Comparison of ENCODE assay signal across 8 cellular contexts in the genomic region with DNA sequence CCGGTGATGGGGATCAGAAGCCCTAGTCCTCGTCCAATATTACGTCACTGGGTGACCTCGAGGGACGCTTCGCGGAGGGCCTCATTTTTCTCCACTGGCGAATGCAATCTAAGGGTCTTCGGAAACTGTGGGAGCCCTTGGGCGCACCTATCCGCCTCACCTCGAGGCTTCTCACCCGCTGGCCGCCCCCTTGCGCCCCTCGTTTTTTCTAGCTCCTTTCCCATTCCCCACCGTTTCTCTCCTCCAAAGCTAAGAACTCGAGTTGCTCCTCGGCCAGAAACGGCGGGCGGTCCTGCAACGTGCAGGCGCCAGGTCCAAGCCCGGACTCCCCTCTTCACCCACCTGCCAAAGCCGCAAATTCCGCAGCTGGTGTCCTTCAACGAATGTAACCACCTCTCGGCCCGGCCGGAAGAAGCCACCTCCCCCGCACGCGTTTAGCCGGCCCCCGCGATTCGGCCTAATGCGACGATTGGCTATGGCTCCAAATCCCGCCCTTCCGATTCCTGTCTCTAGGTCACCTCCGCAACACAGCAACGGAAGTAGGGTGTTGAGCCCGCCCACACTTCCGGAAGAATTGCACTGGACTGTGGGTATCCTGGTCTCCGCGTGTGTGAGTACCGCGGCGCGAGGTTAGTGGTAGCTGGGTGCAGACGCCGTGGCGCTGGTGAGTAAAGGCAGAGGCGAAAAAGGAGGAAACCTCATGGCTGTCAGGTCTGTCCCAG. TPM values are rescaled to one million over a fixed set of nuclear protein-coding genes. Genes with fewer than 3 reads are reported as not detected.
DNase-seq lines count a peak whose midpoint lies in the region; ATAC-seq and TF ChIP-seq lines count a peak whose summit lies in the region.

A gene with protein sequence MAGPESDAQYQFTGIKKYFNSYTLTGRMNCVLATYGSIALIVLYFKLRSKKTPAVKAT (minus strand): TSS at position 409 of the 722 bp plus-strand sequence. CDS start 4,018 bp downstream, outside the sequence.
A gene with protein sequence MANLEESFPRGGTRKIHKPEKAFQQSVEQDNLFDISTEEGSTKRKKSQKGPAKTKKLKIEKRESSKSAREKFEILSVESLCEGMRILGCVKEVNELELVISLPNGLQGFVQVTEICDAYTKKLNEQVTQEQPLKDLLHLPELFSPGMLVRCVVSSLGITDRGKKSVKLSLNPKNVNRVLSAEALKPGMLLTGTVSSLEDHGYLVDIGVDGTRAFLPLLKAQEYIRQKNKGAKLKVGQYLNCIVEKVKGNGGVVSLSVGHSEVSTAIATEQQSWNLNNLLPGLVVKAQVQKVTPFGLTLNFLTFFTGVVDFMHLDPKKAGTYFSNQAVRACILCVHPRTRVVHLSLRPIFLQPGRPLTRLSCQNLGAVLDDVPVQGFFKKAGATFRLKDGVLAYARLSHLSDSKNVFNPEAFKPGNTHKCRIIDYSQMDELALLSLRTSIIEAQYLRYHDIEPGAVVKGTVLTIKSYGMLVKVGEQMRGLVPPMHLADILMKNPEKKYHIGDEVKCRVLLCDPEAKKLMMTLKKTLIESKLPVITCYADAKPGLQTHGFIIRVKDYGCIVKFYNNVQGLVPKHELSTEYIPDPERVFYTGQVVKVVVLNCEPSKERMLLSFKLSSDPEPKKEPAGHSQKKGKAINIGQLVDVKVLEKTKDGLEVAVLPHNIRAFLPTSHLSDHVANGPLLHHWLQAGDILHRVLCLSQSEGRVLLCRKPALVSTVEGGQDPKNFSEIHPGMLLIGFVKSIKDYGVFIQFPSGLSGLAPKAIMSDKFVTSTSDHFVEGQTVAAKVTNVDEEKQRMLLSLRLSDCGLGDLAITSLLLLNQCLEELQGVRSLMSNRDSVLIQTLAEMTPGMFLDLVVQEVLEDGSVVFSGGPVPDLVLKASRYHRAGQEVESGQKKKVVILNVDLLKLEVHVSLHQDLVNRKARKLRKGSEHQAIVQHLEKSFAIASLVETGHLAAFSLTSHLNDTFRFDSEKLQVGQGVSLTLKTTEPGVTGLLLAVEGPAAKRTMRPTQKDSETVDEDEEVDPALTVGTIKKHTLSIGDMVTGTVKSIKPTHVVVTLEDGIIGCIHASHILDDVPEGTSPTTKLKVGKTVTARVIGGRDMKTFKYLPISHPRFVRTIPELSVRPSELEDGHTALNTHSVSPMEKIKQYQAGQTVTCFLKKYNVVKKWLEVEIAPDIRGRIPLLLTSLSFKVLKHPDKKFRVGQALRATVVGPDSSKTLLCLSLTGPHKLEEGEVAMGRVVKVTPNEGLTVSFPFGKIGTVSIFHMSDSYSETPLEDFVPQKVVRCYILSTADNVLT (N-terminal part only) (plus strand): TSS at position 560 of the 722 bp plus-strand sequence. CDS start 1,801 bp downstream, outside the sequence.

- peak; percentile 99 for ATAC-seq in GM21367 (IDR thresholded peaks at IDR 0.05; ENCODE audit: unreplicated experiment)

- H3K36me3 ChIP-seq in Caco-2 (ENCODE audit: control insufficient read depth, insufficient read depth, low read length) (peaks cover 3% of the 10 kb centered on the region; the same call in 1 of the 2 replicates), NT2/D1 (ENCODE audit: insufficient read depth, insufficient read length, low read length) (peaks cover 78% of the 10 kb centered on the region), endodermal cell (ENCODE audit: control insufficient read depth, insufficient read depth, low read length) (peaks cover 60% of the 10 kb centered on the region)

- peaks cover 87% of the 10 kb centered on the region for H3K36me3 Mint-ChIP-seq in Caco-2 (ENCODE audit: insufficient read depth, unreplicated experiment)
- H3K36me3 Mint-ChIP-seq in endodermal cell (ENCODE audit: low read depth) = peaks cover 50% of the 10 kb centered on the region

- WGBS in endodermal cell (ENCODE audit: insufficient coverage in 1 of 2, insufficient read length in 1 of 2), 2 experiments = 0% methylated on average over 46 to 56 of the region's 56 CpGs

- CTCF ChIA-PET in Caco-2 (lab: Charles Lee) = interaction anchor here (1.0 to 1.4 kb wide), 3 partner anchors 9 to 89 kb away, joined by 3 to 4 read pairs (median 3); no protein-coding TSS in a partner anchor

- H3K27ac Mint-ChIP-seq in Caco-2 (ENCODE audit: unreplicated experiment) (peak within 1 kb of the TSS; percentile 96), endodermal cell (peak within 1 kb of the TSS; percentile 97)

- H3K4me1 Mint-ChIP-seq in Caco-2 (ENCODE audit: low read depth, unreplicated experiment) = peaks cover 23% of the 10 kb centered on the region
- H3K4me1 Mint-ChIP-seq in endodermal cell = peaks cover 19% of the 10 kb centered on the region

- intact Hi-C loops in Caco-2 (cut with micrococcal nuclease; ENCODE audit: unreplicated experiment) = loop anchor here (1.0 kb wide), 1 partner anchor 28 kb away; no protein-coding TSS in a partner anchor

- H3K4me3 ChIP-seq in Caco-2 (ENCODE audit: low read depth, low read length) (peak within 1 kb of the TSS; percentile 91), NT2/D1 (ENCODE audit: insufficient read length, low read depth) (peak within 1 kb of the TSS; percentile 99), endodermal cell (ENCODE audit: low read length) (peak within 1 kb of the TSS; percentile 92)

- peak in 1 of 2 experiments; percentile 32 for TF ChIP-seq CTCF in Caco-2 (IDR thresholded peaks at IDR 0.05; ENCODE audit: insufficient read depth in 1 of 2, low read depth in 1 of 2, low read length in 1 of 2, severe bottlenecking in 1 of 2, unreplicated experiment in 1 of 2)
- TF ChIP-seq CTCF in endodermal cell (conservative IDR thresholded peaks at IDR 0.05) = peak; percentile 30

- H3K4me1 ChIP-seq in Caco-2 (peaks cover 7% of the 10 kb centered on the region; the same call in 1 of the 2 replicates), NT2/D1 (ENCODE audit: insufficient read depth, insufficient read length) (no peaks in the 10 kb centered on the region), endodermal cell (ENCODE audit: control insufficient read depth, insufficient read depth, low read length) (peaks cover 3% of the 10 kb centered on the region)

- H3K4me3 Mint-ChIP-seq in Caco-2 (ENCODE audit: unreplicated experiment) (peak within 1 kb of the TSS; percentile 92), endodermal cell (peak within 1 kb of the TSS; percentile 99)

- BruUV-seq in Caco-2 (replicated peaks; lab: Mats Ljungman, UMichigan) = TSS peak; percentile 79

- peak within 1 kb of the TSS; percentile 97 for H3K9ac ChIP-seq in NT2/D1 (ENCODE audit: insufficient read length, low read depth)
- peak within 1 kb of the TSS; percentile 91 for H3K9ac ChIP-seq in endodermal cell (ENCODE audit: extremely low read depth, low read length, poor library complexity, severe bottlenecking)

- DNase-seq in Caco-2 = peak; percentile 97 to 98
- DNase-seq in HUDEP-2 (lab: John Stamatoyannopoulos, UW; ENCODE audit: unreplicated experiment in 76 of 76) = peak; percentile 30 to 99 (median 94)
- DNase-seq in NT2/D1 (ENCODE audit: low read depth, low spot score) = peak; percentile 92
- peak; percentile 84 for DNase-seq in activated CD8-positive, alpha-beta memory T cell treated with anti-CD3 and anti-CD28 coated beads, Interleukin-2, amount 50 U/mL, for 1 hour (ENCODE audit: extremely low read depth)
- peak; percentile 99 for DNase-seq in endodermal cell
- peak; percentile 99 for DNase-seq in mesenteric fat pad (ENCODE audit: low spot score)
- DNase-seq in stimulated activated CD8-positive, alpha-beta memory T cell treated with anti-CD3 and anti-CD28 coated beads, Interleukin-15, amount 100 ng/mL, for 4 hours (ENCODE audit: low read depth in 2 of 2) = peak; percentile 86 to 94

- no peaks in the 10 kb centered on the region for H3K27me3 Mint-ChIP-seq in Caco-2 (ENCODE audit: insufficient read depth, unreplicated experiment)
- no peaks in the 10 kb centered on the region for H3K27me3 Mint-ChIP-seq in endodermal cell (ENCODE audit: insufficient read depth)

- H3K27me3 ChIP-seq in Caco-2 (replicated peaks; ENCODE audit: control insufficient read depth, insufficient read depth, low read length) = no peaks in the 10 kb centered on the region
- no peaks in the 10 kb centered on the region for H3K27me3 ChIP-seq in NT2/D1 (ENCODE audit: insufficient read depth, insufficient read length)
- no peaks in the 10 kb centered on the region for H3K27me3 ChIP-seq in endodermal cell (ENCODE audit: control insufficient read depth, insufficient read depth, low read length, poor library complexity, severe bottlenecking)

- peak within 1 kb of the TSS; percentile 45 for H3K27ac ChIP-seq in endodermal cell (ENCODE audit: low read depth, low read length)

- H3K9me3 Mint-ChIP-seq in Caco-2 (ENCODE audit: unreplicated experiment) (no peaks in the 10 kb centered on the region), endodermal cell (no peaks in the 10 kb centered on the region)

- POLR2A ChIA-PET in Caco-2 (lab: Charles Lee) = interaction anchor here (0.5 to 2.0 kb wide), 6 partner anchors 27 to 1340 kb away, joined by 3 to 14 read pairs (median 5); a partner anchor contains a TSS

- H3K9me3 ChIP-seq in Caco-2 (no peaks in the 10 kb centered on the region), NT2/D1 (ENCODE audit: insufficient read depth, low read length) (no peaks in the 10 kb centered on the region), endodermal cell (ENCODE audit: control insufficient read depth, low read length) (no peaks in the 10 kb centered on the region)

RNA-seq across cellular contexts. Expression of the first gene that starts in this region (rescaled TPM):
- total RNA-seq in Caco-2 (2022) (340 and 369 TPM in 2 replicates), endodermal cell (100 to 1,000 TPM; 360 to 396 TPM), mesenteric fat pad (348 TPM)
- polyA plus RNA-seq in endodermal cell (2013, experiment 1 of 2) = 311 TPM
- polyA plus RNA-seq in endodermal cell (2013, experiment 2 of 2) = 318 TPM

RNA-seq across cellular contexts. Expression of the second gene that starts in this region (rescaled TPM):
- total RNA-seq in Caco-2 (2022) (55.3 and 62.8 TPM in 2 replicates), endodermal cell (10 to 100 TPM; 62.3 to 65.8 TPM), mesenteric fat pad (32.2 TPM)
- polyA plus RNA-seq in endodermal cell (2013, experiment 1 of 2) = 33.6 TPM
- 29.4 TPM for polyA plus RNA-seq in endodermal cell (2013, experiment 2 of 2)

Comparison
In these comparisons a context has a peak if more than half of its experiments do, and no peak if none do; other contexts are left out.
1. Peak in every context shown above with its lines: DNase-seq, ATAC-seq, H3K4me3 ChIP-seq and H3K27ac ChIP-seq.